Comparison of ENCODE assay signal across 8 cellular contexts in the genomic region with DNA sequence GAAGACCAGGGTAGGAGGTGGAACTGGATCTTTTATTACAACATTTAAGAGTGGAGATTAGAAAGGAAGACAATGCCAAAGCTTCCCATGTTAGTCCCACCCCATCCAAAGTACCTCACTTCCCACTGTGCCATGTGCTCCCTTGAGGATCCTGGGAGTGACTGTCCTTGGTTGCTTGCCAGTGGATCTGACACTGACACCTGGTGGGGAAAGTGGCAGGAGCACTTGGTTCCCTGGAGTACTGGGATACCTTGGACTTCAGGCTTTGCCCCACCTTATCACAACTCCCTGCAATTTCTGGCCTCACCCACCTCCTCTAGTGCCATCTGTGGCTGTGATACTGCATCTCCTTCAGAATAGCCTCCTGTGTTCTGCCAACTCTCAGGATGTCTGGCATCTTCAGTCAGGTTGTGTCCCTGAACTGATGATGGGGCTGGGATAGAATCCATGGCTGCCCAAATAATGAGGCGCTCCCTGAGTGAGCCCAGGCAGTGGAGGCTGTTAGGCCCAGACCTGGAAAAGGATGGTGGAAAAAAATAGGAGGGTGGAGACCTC. TPM values are rescaled to one million over a fixed set of nuclear protein-coding genes. Genes with fewer than 3 reads are reported as not detected.
DNase-seq lines count a peak whose midpoint lies in the region; TF ChIP-seq lines count a peak whose summit lies in the region.

No MANE protein-coding gene starts in this region.

- DNase-seq in DMS153 (lab: John Stamatoyannopoulos, UW): peak; percentile 47
- DNase-seq in Karpas-422: peak; percentile 64
- DNase-seq in SK-MEL-5 (ENCODE audit: low read depth, low spot score): peak; percentile 52
- DNase-seq in fibroblast of lung (ENCODE audit: low read depth in 2 of 2): peak; percentile 30 to 48
- DNase-seq in trophoblast cell: peak; percentile 60 to 72
- no peak for DNase-seq in activated T-cell treated with anti-CD3 and anti-CD28 coated beads, Interleukin-2, amount 50 U/mL, for 1 hour
- no peak for DNase-seq in dedifferentiated amniotic fluid mesenchymal stem cell (ENCODE audit: extremely low spot score)
- DNase-seq in GM19238 (ENCODE audit: insufficient read length, low spot score): no peak

- WGBS in trophoblast cell (ENCODE audit: extremely low coverage, insufficient coverage, insufficient read length): no CpG with 5 or more reads among the region's 1 CpG

- no peaks in the 10 kb centered on the region for H3K9me3 ChIP-seq in Karpas-422 (ENCODE audit: low read length)
- H3K9me3 ChIP-seq in fibroblast of lung (ENCODE audit: control insufficient read depth, insufficient read depth, low read depth, low read length): no peaks in the 10 kb centered on the region
- no peaks in the 10 kb centered on the region for H3K9me3 ChIP-seq in trophoblast cell (ENCODE audit: insufficient read depth, low read depth, low read length)

- peaks cover 26% of the 10 kb centered on the region for H3K79me2 ChIP-seq in Karpas-422 (ENCODE audit: low read length)
- no peaks in the 10 kb centered on the region for H3K79me2 ChIP-seq in fibroblast of lung (ENCODE audit: control insufficient read depth, insufficient read depth, low read length)
- H3K79me2 ChIP-seq in trophoblast cell (ENCODE audit: control insufficient read depth, insufficient read depth, low read length, poor library complexity): no peaks in the 10 kb centered on the region

- peak overlapping the region; percentile 95 for H3K4me2 ChIP-seq in Karpas-422 (ENCODE audit: low read depth, low read length, poor library complexity, severe bottlenecking)
- no peak overlapping the region for H3K4me2 ChIP-seq in fibroblast of lung (ENCODE audit: extremely low read depth, insufficient read depth, low read length)
- no peak overlapping the region for H3K4me2 ChIP-seq in trophoblast cell (ENCODE audit: low read length)

- H2AFZ ChIP-seq in Karpas-422 (ENCODE audit: low read length): no peak overlapping the region
- H2AFZ ChIP-seq in fibroblast of lung (ENCODE audit: low read length): no peak overlapping the region
- no peak overlapping the region for H2AFZ ChIP-seq in trophoblast cell (ENCODE audit: insufficient read depth, low read length, poor library complexity)

- H3K4ac ChIP-seq in trophoblast cell (ENCODE audit: low read depth, low read length): no peak overlapping the region

- no peak overlapping the region for H3K14ac ChIP-seq in trophoblast cell (ENCODE audit: low read length)

- in situ Hi-C loops in SK-MEL-5 (cut with HindIII; ENCODE audit: low pct_unique_long_range_greater_than_20kb, low sequenced_read_pairs): no loop called here

- H3K36me3 ChIP-seq in Karpas-422 (ENCODE audit: insufficient read depth, low read length): peaks cover 46% of the 10 kb centered on the region
- peaks cover 8% of the 10 kb centered on the region for H3K36me3 ChIP-seq in fibroblast of lung (ENCODE audit: control insufficient read depth, insufficient read depth, low read length)
- H3K36me3 ChIP-seq in trophoblast cell (ENCODE audit: control insufficient read depth in 1 of 2, insufficient read depth in 2 of 2, low read length in 2 of 2): peaks cover 11 to 27% of the 10 kb centered on the region in 2 experiments

- H4K20me1 ChIP-seq in Karpas-422 (ENCODE audit: insufficient read depth, low read depth, low read length) (peaks cover 28% of the 10 kb centered on the region), fibroblast of lung (ENCODE audit: control insufficient read depth, extremely low read depth, insufficient read depth, low read length) (no peaks in the 10 kb centered on the region)

- no peak overlapping the region for H4K8ac ChIP-seq in trophoblast cell (ENCODE audit: low read depth, low read length)

- peaks cover 67% of the 10 kb centered on the region for H3K4me1 ChIP-seq in Karpas-422 (ENCODE audit: low read length)
- peaks cover 2% of the 10 kb centered on the region for H3K4me1 ChIP-seq in fibroblast of lung (ENCODE audit: control insufficient read depth, extremely low read depth, insufficient read depth, low read length)
- H3K4me1 ChIP-seq in trophoblast cell (ENCODE audit: control insufficient read depth in 1 of 2, insufficient read depth in 2 of 2, low read length in 2 of 2): peaks cover 3 to 12% of the 10 kb centered on the region in 2 experiments

- no peak overlapping the region for H3K18ac ChIP-seq in trophoblast cell (ENCODE audit: low read length)

- H3K4me3 ChIP-seq in Karpas-422 (ENCODE audit: low read length) (peak overlapping the region; percentile 96), fibroblast of lung (replicated peaks in 1 of 4; ENCODE audit: control extremely low read depth in 1 of 4, insufficient read depth in 1 of 4, low read depth in 3 of 4, low read length in 4 of 4) (no peak overlapping the region), trophoblast cell (ENCODE audit: low read depth, low read length) (no peak overlapping the region)

- H3K27ac ChIP-seq in Karpas-422 (ENCODE audit: low read length) (peak overlapping the region; percentile 99), fibroblast of lung (ENCODE audit: insufficient read depth, low read length) (no peak overlapping the region), trophoblast cell (ENCODE audit: low read depth, low read length) (no peak overlapping the region)

- no peaks in the 10 kb centered on the region for H3K9me2 ChIP-seq in Karpas-422 (replicated peaks; ENCODE audit: insufficient read depth, low read length)

- peak; percentile 3 to 21 for TF ChIP-seq CTCF in fibroblast of lung (conservative IDR thresholded peaks at IDR 0.05 in 1 of 2, IDR thresholded peaks at IDR 0.05 in 1 of 2; ENCODE audit: low read depth in 1 of 2, low read length in 2 of 2)

- H3K23ac ChIP-seq in trophoblast cell (ENCODE audit: low read length): no peak overlapping the region

- H2BK120ac ChIP-seq in trophoblast cell (ENCODE audit: insufficient read depth, low read length, poor library complexity): no peak overlapping the region

- peaks cover 2% of the 10 kb centered on the region for H3K79me1 ChIP-seq in trophoblast cell (ENCODE audit: low read length)

- H2BK5ac ChIP-seq in trophoblast cell (ENCODE audit: low read depth, low read length, poor library complexity): no peak overlapping the region

- H3K9ac ChIP-seq in Karpas-422 (ENCODE audit: low read length) (peak overlapping the region; percentile 100), fibroblast of lung (ENCODE audit: insufficient read depth, low read length) (no peak overlapping the region), trophoblast cell (ENCODE audit: low read length) (no peak overlapping the region)

- no peak overlapping the region for H2AK5ac ChIP-seq in trophoblast cell (ENCODE audit: low read length)

- no peak overlapping the region for H2BK12ac ChIP-seq in trophoblast cell (ENCODE audit: low read length)

- no peak overlapping the region for H4K91ac ChIP-seq in trophoblast cell (ENCODE audit: low read depth, low read length)

- H3K27me3 ChIP-seq in Karpas-422 (ENCODE audit: low read length) (no peaks in the 10 kb centered on the region), fibroblast of lung (ENCODE audit: control insufficient read depth, insufficient read depth, low read length) (no peaks in the 10 kb centered on the region), trophoblast cell (ENCODE audit: insufficient read depth, low read length) (no peaks in the 10 kb centered on the region)

- H4K12ac ChIP-seq in trophoblast cell (ENCODE audit: low read depth, low read length): no peak overlapping the region

RNA-seq across cellular contexts. Expression of a gene that starts 1.3 kb away (rescaled TPM):
- 522 and 565 TPM in 2 replicates for total RNA-seq in Karpas-422 (2014; rRNA removed; shearing (Covaris generic); ENCODE audit: low replicate concordance)
- total RNA-seq in SK-MEL-5 (2014; rRNA removed; shearing (Covaris generic)): 0.61 and 0.69 TPM in 2 replicates
- polyA plus RNA-seq in SK-MEL-5 (2015; cell fraction: cytosol; rRNA removed): 0.63 and 0.98 TPM in 2 replicates
- polyA plus RNA-seq in SK-MEL-5 (2015; cell fraction: nucleus; rRNA removed): 1.4 and 2.6 TPM in 2 replicates
- 6.7 and 10.1 TPM in 2 replicates for total RNA-seq in fibroblast of lung
- 0.86 and 1.5 TPM in 2 replicates for polyA plus RNA-seq in fibroblast of lung
- 0.79 and 1.5 TPM in 2 replicates for polyA plus RNA-seq in fibroblast of lung (2012)
- 0.24 and 13.9 TPM in 2 replicates for polyA minus RNA-seq in fibroblast of lung (ENCODE audit: low replicate concordance)
- 1.5 and 1.7 TPM in 2 replicates for polyA plus RNA-seq in trophoblast cell (2013)

RNA-seq across cellular contexts. Expression of a gene that starts 16.6 kb away (rescaled TPM):
- 882 and 1,084 TPM in 2 replicates for total RNA-seq in Karpas-422 (2014; rRNA removed; shearing (Covaris generic); ENCODE audit: low replicate concordance)
- 630 and 662 TPM in 2 replicates for total RNA-seq in SK-MEL-5 (2014; rRNA removed; shearing (Covaris generic))
- 548 and 946 TPM in 2 replicates for polyA plus RNA-seq in SK-MEL-5 (2015; cell fraction: cytosol; rRNA removed)
- polyA plus RNA-seq in SK-MEL-5 (2015; cell fraction: nucleus; rRNA removed): 314 and 432 TPM in 2 replicates
- total RNA-seq in fibroblast of lung: 371 and 422 TPM in 2 replicates
- polyA plus RNA-seq in fibroblast of lung: 1,159 and 1,227 TPM in 2 replicates
- 1,277 and 1,570 TPM in 2 replicates for polyA plus RNA-seq in fibroblast of lung (2012)
- 712 and 895 TPM in 2 replicates for polyA minus RNA-seq in fibroblast of lung (ENCODE audit: low replicate concordance)
- polyA plus RNA-seq in trophoblast cell (2013): 1,802 and 1,827 TPM in 2 replicates

RNA-seq across cellular contexts. Expression of a gene that starts 24.5 kb away (rescaled TPM):
- not detected in 2 replicates for total RNA-seq in Karpas-422 (2014; rRNA removed; shearing (Covaris generic); ENCODE audit: low replicate concordance)
- not detected in 2 replicates for total RNA-seq in SK-MEL-5 (2014; rRNA removed; shearing (Covaris generic))
- polyA plus RNA-seq in SK-MEL-5 (2015; cell fraction: cytosol; rRNA removed): 0.14 and 0.20 TPM in 2 replicates
- polyA plus RNA-seq in SK-MEL-5 (2015; cell fraction: nucleus; rRNA removed): 0.47 and 0.90 TPM in 2 replicates
- under 0.01 and 0.17 TPM in 2 replicates for total RNA-seq in fibroblast of lung
- 0.06 and 0.08 TPM in 2 replicates for polyA plus RNA-seq in fibroblast of lung
- not detected in 2 replicates for polyA plus RNA-seq in fibroblast of lung (2012)
- 0.67 TPM in 1 of 2 replicates, not detected in the other for polyA minus RNA-seq in fibroblast of lung (ENCODE audit: low replicate concordance)
- polyA plus RNA-seq in trophoblast cell (2013): 0.05 and 0.06 TPM in 2 replicates

RNA-seq across cellular contexts. Expression of a gene that starts 24.9 kb away (rescaled TPM):
- 31.1 and 32.5 TPM in 2 replicates for total RNA-seq in Karpas-422 (2014; rRNA removed; shearing (Covaris generic); ENCODE audit: low replicate concordance)
- 4.3 and 4.8 TPM in 2 replicates for total RNA-seq in SK-MEL-5 (2014; rRNA removed; shearing (Covaris generic))
- polyA plus RNA-seq in SK-MEL-5 (2015; cell fraction: cytosol; rRNA removed): 12.8 and 15.5 TPM in 2 replicates
- 11.5 and 13.2 TPM in 2 replicates for polyA plus RNA-seq in SK-MEL-5 (2015; cell fraction: nucleus; rRNA removed)
- 8.6 and 9.2 TPM in 2 replicates for total RNA-seq in fibroblast of lung
- polyA plus RNA-seq in fibroblast of lung: 8.7 and 12.8 TPM in 2 replicates
- 2.6 and 4.6 TPM in 2 replicates for polyA plus RNA-seq in fibroblast of lung (2012)
- 1.1 and 3.5 TPM in 2 replicates for polyA minus RNA-seq in fibroblast of lung (ENCODE audit: low replicate concordance)
- 134 TPM in 2 replicates for polyA plus RNA-seq in trophoblast cell (2013)

RNA-seq across cellular contexts. Expression of a gene that starts 29.2 kb away (rescaled TPM):
- 160 and 198 TPM in 2 replicates for total RNA-seq in Karpas-422 (2014; rRNA removed; shearing (Covaris generic); ENCODE audit: low replicate concordance)
- 431 and 498 TPM in 2 replicates for total RNA-seq in SK-MEL-5 (2014; rRNA removed; shearing (Covaris generic))
- polyA plus RNA-seq in SK-MEL-5 (2015; cell fraction: cytosol; rRNA removed): 523 and 575 TPM in 2 replicates
- polyA plus RNA-seq in SK-MEL-5 (2015; cell fraction: nucleus; rRNA removed): 83.1 and 102 TPM in 2 replicates
- 89.1 and 120 TPM in 2 replicates for total RNA-seq in fibroblast of lung
- 359 and 528 TPM in 2 replicates for polyA plus RNA-seq in fibroblast of lung
- 743 and 837 TPM in 2 replicates for polyA plus RNA-seq in fibroblast of lung (2012)
- 20.0 and 25.2 TPM in 2 replicates for polyA minus RNA-seq in fibroblast of lung (ENCODE audit: low replicate concordance)
- 1,066 and 1,100 TPM in 2 replicates for polyA plus RNA-seq in trophoblast cell (2013)

Comparison
In these comparisons a context has a peak if more than half of its experiments do, and no peak if none do; other contexts are left out.
1. DNase-seq: peak in DMS153 (single experiment), Karpas-422 (single experiment), SK-MEL-5 (single experiment), fibroblast of lung (2 of 2) and trophoblast cell (2 of 2); none in activated T-cell treated with anti-CD3 and anti-CD28 coated beads, Interleukin-2, amount 50 U/mL, for 1 hour (single experiment), dedifferentiated amniotic fluid mesenchymal stem cell (single experiment) and GM19238 (single experiment).
2. RNA of a gene that starts 1.3 kb away (total RNA-seq): 522 to 565 TPM in Karpas-422; 6.7 to 10.1 TPM in fibroblast of lung and 0.61 to 0.69 TPM in SK-MEL-5; every median in the first group is over 10 times any median in the second.